ENCODE assay signal across 15 cellular contexts in genomic region chr4:62896721-62897120, GRCh38.
"Had no signal": no experiment of that assay in that cellular context is flagged by ENCODE, and none has a peak within 500 bp of the region (broad histone marks: within the 10 kb centered on the region; RNA-seq: fewer than 3 reads in every experiment).

No MANE protein-coding gene starts in this region.

- H3K4me3 Mint-ChIP-seq: natural killer cell; stimulated activated naive B cell treated with anti-CD40 and anti-IgM and Interleukin-4, amounts not matched to agents 10 μg/mL and 1 μg/mL and 100 μg/mL, for 72 hours; stimulated activated naive CD8-positive, alpha-beta T cell treated with anti-CD3 and anti-CD28 coated beads, Interleukin-15, Interleukin-2, amounts not matched to agents 100 ng/mL and 50 ng/mL, for 24 hours had no signal

- H3K27ac Mint-ChIP-seq: natural killer cell; stimulated activated naive B cell treated with anti-CD40 and anti-IgM and Interleukin-4, amounts not matched to agents 10 μg/mL and 1 μg/mL and 100 μg/mL, for 72 hours; stimulated activated naive CD8-positive, alpha-beta T cell treated with anti-CD3 and anti-CD28 coated beads, Interleukin-15, Interleukin-2, amounts not matched to agents 100 ng/mL and 50 ng/mL, for 24 hours had no signal

- H3K36me3 Mint-ChIP-seq: stimulated activated naive B cell treated with anti-CD40 and anti-IgM and Interleukin-4, amounts not matched to agents 10 μg/mL and 1 μg/mL and 100 μg/mL, for 72 hours had no signal

- H3K4me1 ChIP-seq: left ventricle myocardium inferior, lower lobe of right lung, tibial nerve, vagina had no signal

- H3K36me3 ChIP-seq: left ventricle myocardium inferior, lower lobe of right lung, thoracic aorta, tibial nerve, vagina had no signal

- H3K27ac ChIP-seq: dorsolateral prefrontal cortex, left ventricle myocardium inferior, lower lobe of right lung, skin epidermis, thoracic aorta, tibial nerve, vagina had no signal

- ATAC-seq: left colon; natural killer cell; stimulated activated naive B cell treated with anti-CD40 and anti-IgM and Interleukin-4, amounts not matched to agents 10 μg/mL and 1 μg/mL and 100 μg/mL, for 72 hours had no signal

- H3K9me3 ChIP-seq: lower lobe of right lung, thoracic aorta, vagina had no signal

- H3K4me1 Mint-ChIP-seq: natural killer cell; stimulated activated naive B cell treated with anti-CD40 and anti-IgM and Interleukin-4, amounts not matched to agents 10 μg/mL and 1 μg/mL and 100 μg/mL, for 72 hours had no signal

- DNase-seq: dorsolateral prefrontal cortex; effector CD4-positive, alpha-beta T cell; left colon; left ventricle myocardium inferior; lower lobe of right lung; natural killer cell; retina; stimulated activated CD4-positive, alpha-beta T cell treated with anti-CD3 and anti-CD28 coated beads, Interleukin-15, amount 100 ng/mL, for 24 hours; stimulated activated CD4-positive, alpha-beta T cell treated with anti-CD3 and anti-CD28 coated beads, Interleukin-2, amount 100 ng/mL, for 48 hours; stimulated activated naive B cell treated with anti-CD40 and anti-IgM and Interleukin-4, amounts not matched to agents 10 μg/mL and 1 μg/mL and 100 μg/mL, for 72 hours had no signal

- H3K4me3 ChIP-seq: dorsolateral prefrontal cortex, left ventricle myocardium inferior, lower lobe of right lung, skin epidermis, thoracic aorta, tibial nerve, vagina had no signal

- H3K27me3 ChIP-seq: dorsolateral prefrontal cortex, tibial nerve, vagina had no signal

- H3K27me3 Mint-ChIP-seq: stimulated activated naive B cell treated with anti-CD40 and anti-IgM and Interleukin-4, amounts not matched to agents 10 μg/mL and 1 μg/mL and 100 μg/mL, for 72 hours; stimulated activated naive CD8-positive, alpha-beta T cell treated with anti-CD3 and anti-CD28 coated beads, Interleukin-15, Interleukin-2, amounts not matched to agents 100 ng/mL and 50 ng/mL, for 24 hours had no signal
